ENCODE assay signal across 24 cellular contexts in genomic region chr2:85145116-85145820, GRCh38.
"Had no signal": no experiment of that assay in that cellular context is flagged by ENCODE, and none has a peak within 500 bp of the region (broad histone marks: within the 10 kb centered on the region; RNA-seq: fewer than 3 reads in every experiment).

No MANE protein-coding gene starts in this region.

- H3K4me3 ChIP-seq: dorsolateral prefrontal cortex, neural progenitor cell, ovary, psoas muscle, skin epidermis, spleen, testis, tibial artery, upper lobe of right lung, uterus had no signal

- DNase-seq: dorsolateral prefrontal cortex; effector CD4-positive, alpha-beta T cell; hypothalamus; immature natural killer cell; mesenchymal stem cell; midbrain; naive thymus-derived CD4-positive, alpha-beta T cell; ovary; posterior cingulate gyrus; psoas muscle; right cardiac atrium; spleen; stimulated activated CD4-positive, alpha-beta T cell treated with anti-CD3 and anti-CD28 coated beads, Interleukin-4, amount 100 ng/mL, for 4 hours; stimulated activated naive CD8-positive, alpha-beta T cell treated with anti-CD3 and anti-CD28 coated beads, Interleukin-15, Interleukin-2, amounts not matched to agents 100 U/mL and 50 U/mL, for 24 hours; substantia nigra; testis; tibial artery; upper lobe of right lung; uterus had no signal

- H3K27ac ChIP-seq: dorsolateral prefrontal cortex, neural progenitor cell, ovary, psoas muscle, skin epidermis, spleen, testis, tibial artery, upper lobe of right lung, uterus had no signal

- H3K36me3 ChIP-seq: neural progenitor cell, ovary, uterus had no signal

- H3K27me3 ChIP-seq: neural progenitor cell, ovary, testis, tibial artery, upper lobe of right lung, uterus had no signal

- H3K9ac ChIP-seq: neural progenitor cell had no signal

- H3K4me2 ChIP-seq: neural progenitor cell had no signal

- FAIRE-seq: colon, frontal cortex, keratinocyte had no signal

- H3K4me1 ChIP-seq: neural progenitor cell, spleen, testis, uterus had no signal
